In the genomic region with DNA sequence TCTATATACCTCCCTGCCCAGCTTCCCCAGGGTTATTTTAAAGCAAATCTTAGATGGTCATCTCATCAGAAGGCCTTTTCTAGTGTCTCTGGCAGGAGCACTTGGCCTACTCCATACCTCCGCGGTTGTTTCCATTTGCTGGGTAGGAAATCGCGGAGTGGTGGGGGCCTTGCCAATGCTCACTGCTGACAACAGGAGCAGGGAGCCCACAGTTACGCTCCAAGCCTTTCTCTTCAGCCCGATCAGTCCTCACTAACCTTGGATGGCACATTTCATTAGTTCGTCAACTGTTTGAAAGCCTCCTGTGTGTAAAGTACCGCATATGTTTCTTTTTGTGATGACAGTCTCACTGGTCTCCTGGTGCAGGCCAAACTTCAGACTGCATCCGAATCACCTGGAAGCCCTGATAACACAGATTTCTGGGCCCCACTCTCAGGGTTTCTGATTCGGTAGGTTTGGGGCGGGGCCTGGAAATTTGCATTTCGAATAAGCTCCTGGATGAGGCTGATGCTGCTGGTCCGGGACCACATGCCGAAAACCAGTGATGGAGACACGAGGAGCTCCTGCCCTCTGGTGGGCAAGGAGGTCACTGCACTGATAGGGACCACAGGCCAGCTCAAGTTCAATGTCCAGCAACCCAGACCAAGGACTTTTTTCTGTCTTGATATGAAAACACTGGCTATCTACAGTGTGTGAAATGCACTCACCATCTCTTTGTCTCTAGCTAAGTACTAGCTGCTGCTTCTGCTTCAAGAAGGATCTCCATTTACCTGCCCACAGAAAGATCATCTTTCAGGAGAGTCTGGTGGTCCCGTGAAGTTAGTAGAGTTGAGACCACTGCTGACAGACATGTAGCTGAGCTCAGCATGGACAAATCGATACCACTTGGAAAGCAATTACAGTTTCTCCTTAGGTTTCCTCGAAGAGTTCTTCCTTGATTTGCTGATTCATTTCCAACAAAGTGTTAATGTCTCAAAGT, we compare ENCODE assay signal across 9 cellular contexts. TPM values are rescaled to one million over a fixed set of nuclear protein-coding genes. Genes with fewer than 3 reads are reported as not detected.
DNase-seq lines count a peak whose midpoint lies in the region; ATAC-seq and TF ChIP-seq lines count a peak whose summit lies in the region.
"Had no signal": no experiment of that assay in that cellular context is flagged by ENCODE, and none has a peak within 500 bp of the region (broad histone marks: within the 10 kb centered on the region; RNA-seq: fewer than 3 reads in every experiment).

No MANE protein-coding gene starts in this region.

- no peaks in the 10 kb centered on the region for H3K9me2 ChIP-seq in MM.1S (replicated peaks; ENCODE audit: insufficient read depth, low read length)

- intact Hi-C loops in activated CD4-positive, alpha-beta T cell treated with anti-CD3 and anti-CD28 coated beads for 36 hours (cut with DNase I, micrococcal nuclease): loop anchor here in 1 of 2 experiments (2.0 to 5.0 kb wide), 2 partner anchors 186 to 218 kb away; no protein-coding TSS in a partner anchor

- H3K36me3 Mint-ChIP-seq in activated CD4-positive, alpha-beta T cell treated with anti-CD3 and anti-CD28 coated beads for 36 hours (ENCODE audit: low read depth): no peaks in the 10 kb centered on the region

- peak; percentile 100 for TF ChIP-seq CTCF in MM.1S (IDR thresholded peaks at IDR 0.05; ENCODE audit: low read length)
- peak; percentile 85 for TF ChIP-seq CTCF in liver (IDR thresholded peaks at IDR 0.05; ENCODE audit: low read depth, low read length, missing input control)

- ATAC-seq in GM21825 (IDR thresholded peaks at IDR 0.05; ENCODE audit: unreplicated experiment): peak; percentile 84
- ATAC-seq in activated CD4-positive, alpha-beta T cell treated with anti-CD3 and anti-CD28 coated beads for 36 hours: peak; percentile 83

- peak; percentile 23 for DNase-seq in NCI-H1105 (lab: John Stamatoyannopoulos, UW)
- no peak for DNase-seq in NCI-H1105 treated with DMSO at 0.1 percent for 48 hours (lab: John Stamatoyannopoulos, UW)
- DNase-seq in MM.1S: peak; percentile 79
- peak; percentile 75 for DNase-seq in activated CD4-positive, alpha-beta T cell treated with anti-CD3 and anti-CD28 coated beads for 36 hours
- peak; percentile 49 for DNase-seq in dedifferentiated amniotic fluid mesenchymal stem cell (ENCODE audit: extremely low spot score)
- peak in 2 of 3 experiments; percentile 13 to 46 for DNase-seq in stimulated activated CD4-positive, alpha-beta T cell treated with anti-CD3 and anti-CD28 coated beads, TNF-alpha, amount 100 ng/mL, for 24 hours (ENCODE audit: low read depth in 3 of 3)

- peaks cover 2% of the 10 kb centered on the region for H3K4me1 Mint-ChIP-seq in activated CD4-positive, alpha-beta T cell treated with anti-CD3 and anti-CD28 coated beads for 36 hours

- POLR2A ChIA-PET in activated CD4-positive, alpha-beta T cell treated with anti-CD3 and anti-CD28 coated beads for 36 hours (lab: Charles Lee): no interaction called here

- peak overlapping the region; percentile 7; the same call in 1 of the 2 replicates for H3K4me2 ChIP-seq in MM.1S (ENCODE audit: low read depth, low read length)
- H3K4me2 ChIP-seq: BLaER1 treated with 17β-estradiol and CSF1 and Interleukin-3, amounts not matched to agents 10 nM and 100 nM had no signal

- CTCF ChIA-PET in activated CD4-positive, alpha-beta T cell treated with anti-CD3 and anti-CD28 coated beads for 36 hours (lab: Charles Lee): interaction anchor here (0.7 to 2.3 kb wide), 20 partner anchors 10 to 1823 kb away, joined by 3 to 19 read pairs (median 4); a partner anchor contains a TSS

- H3K27ac Mint-ChIP-seq in activated CD4-positive, alpha-beta T cell treated with anti-CD3 and anti-CD28 coated beads for 36 hours: no peak overlapping the region

- H3K4me3 Mint-ChIP-seq in activated CD4-positive, alpha-beta T cell treated with anti-CD3 and anti-CD28 coated beads for 36 hours: no peak overlapping the region

- H3K9me3 ChIP-seq in MM.1S (replicated peaks; ENCODE audit: insufficient read depth, low read length): no peaks in the 10 kb centered on the region
- H3K9me3 ChIP-seq in liver (ENCODE audit: control insufficient read depth in 4 of 4, low read length in 3 of 4): no peaks in the 10 kb centered on the region
- H3K9me3 ChIP-seq: BLaER1 treated with 17β-estradiol and CSF1 and Interleukin-3, amounts not matched to agents 10 nM and 100 nM had no signal

- H3K27me3 ChIP-seq in MM.1S (replicated peaks; ENCODE audit: insufficient read depth, low read length) (no peaks in the 10 kb centered on the region), liver (ENCODE audit: control insufficient read depth in 4 of 4, insufficient read depth in 4 of 4, low read length in 3 of 4) (no peaks in the 10 kb centered on the region)
- H3K27me3 ChIP-seq: BLaER1 treated with 17β-estradiol and CSF1 and Interleukin-3, amounts not matched to agents 10 nM and 100 nM had no signal

- peak overlapping the region; percentile 3; the same call in 1 of the 2 replicates for H2AFZ ChIP-seq in MM.1S (ENCODE audit: low read length)

- H3K27ac ChIP-seq in MM.1S (ENCODE audit: low read length): no peak overlapping the region
- H3K27ac ChIP-seq in liver (ENCODE audit: low read depth in 1 of 2, low read length in 2 of 2): no peak overlapping the region
- H3K27ac ChIP-seq: BLaER1 treated with 17β-estradiol and CSF1 and Interleukin-3, amounts not matched to agents 10 nM and 100 nM had no signal

- no peaks in the 10 kb centered on the region for H3K9me3 Mint-ChIP-seq in activated CD4-positive, alpha-beta T cell treated with anti-CD3 and anti-CD28 coated beads for 36 hours (ENCODE audit: low read depth)

- H3K9ac ChIP-seq in MM.1S (ENCODE audit: low read length) (no peak overlapping the region), liver (ENCODE audit: low read depth in 1 of 2, low read length in 2 of 2) (no peak overlapping the region)
- H3K9ac ChIP-seq: BLaER1 treated with 17β-estradiol and CSF1 and Interleukin-3, amounts not matched to agents 10 nM and 100 nM had no signal

- no peak overlapping the region for H3K4me3 ChIP-seq in MM.1S (ENCODE audit: low read length)
- H3K4me3 ChIP-seq in liver (ENCODE audit: low read depth in 1 of 3, low read length in 3 of 3): no peak overlapping the region
- H3K4me3 ChIP-seq: BLaER1 treated with 17β-estradiol and CSF1 and Interleukin-3, amounts not matched to agents 10 nM and 100 nM had no signal

- no peaks in the 10 kb centered on the region for H4K20me1 ChIP-seq in MM.1S (ENCODE audit: insufficient read depth, low read length)
- H4K20me1 ChIP-seq: BLaER1 treated with 17β-estradiol and CSF1 and Interleukin-3, amounts not matched to agents 10 nM and 100 nM had no signal

- H3K36me3 ChIP-seq in MM.1S (replicated peaks; ENCODE audit: insufficient read depth, low read length): no peaks in the 10 kb centered on the region
- H3K36me3 ChIP-seq in liver (ENCODE audit: control insufficient read depth in 4 of 4, insufficient read depth in 3 of 4, low read depth in 1 of 4, low read length in 3 of 4): no peaks in the 10 kb centered on the region
- H3K36me3 ChIP-seq: BLaER1 treated with 17β-estradiol and CSF1 and Interleukin-3, amounts not matched to agents 10 nM and 100 nM had no signal

- 49% methylated on average over 18 of the region's 18 CpGs for WGBS in liver

- no peaks in the 10 kb centered on the region for H3F3A ChIP-seq in MM.1S (ENCODE audit: insufficient read depth, low read length)

- H3K4me1 ChIP-seq in MM.1S (ENCODE audit: low read length) (peaks cover 4% of the 10 kb centered on the region; the same call in 1 of the 2 replicates), liver (ENCODE audit: control insufficient read depth in 4 of 4, insufficient read depth in 4 of 4, low read length in 3 of 4) (no peaks in the 10 kb centered on the region)
- H3K4me1 ChIP-seq: BLaER1 treated with 17β-estradiol and CSF1 and Interleukin-3, amounts not matched to agents 10 nM and 100 nM had no signal

- peak; percentile 88 to 91 for TF ChIP-seq RAD21 in liver (IDR thresholded peaks at IDR 0.05)

- peaks cover 2% of the 10 kb centered on the region for H3K27me3 Mint-ChIP-seq in activated CD4-positive, alpha-beta T cell treated with anti-CD3 and anti-CD28 coated beads for 36 hours

- no peaks in the 10 kb centered on the region for H3K79me2 ChIP-seq in MM.1S (ENCODE audit: low read length)

TF ChIP-seq in liver, 16 proteins besides CTCF, POLR2A, EP300 and RAD21:
- TF ChIP-seq HNF4G (IDR thresholded peaks at IDR 0.05) (peak; percentile 24), EGR1 (IDR thresholded peaks at IDR 0.05; ENCODE audit: low read depth in 2 of 2) (no peak), RXRA (IDR thresholded peaks at IDR 0.05) (peak in 1 of 2 donors; percentile 53), HNF4A (conservative IDR thresholded peaks at IDR 0.05) (peak; percentile 28 to 52), FOXA2 (IDR thresholded peaks at IDR 0.05) (no peak)
TF ChIP-seq in liver: peak in this region for 3.

RNA-seq across cellular contexts. Expression of a gene that starts 14.0 kb away (rescaled TPM):
- total RNA-seq in activated CD4-positive, alpha-beta T cell treated with anti-CD3 and anti-CD28 coated beads for 36 hours: under 1 TPM; 0.07 to 0.14 TPM
- under 1 TPM; 0.09 to 0.50 TPM for total RNA-seq in liver
- under 1 TPM; 0.03 to 0.15 TPM for polyA plus RNA-seq in liver
